28 cellular contexts compared by ENCODE assay signal in genomic region chr13:45216193-45216592, GRCh38. TPM values are rescaled to one million over a fixed set of nuclear protein-coding genes. Genes with fewer than 3 reads are reported as not detected.
DNase-seq lines count a peak whose midpoint lies in the region; ATAC-seq, FAIRE-seq and TF ChIP-seq lines count a peak whose summit lies in the region.
"Had no signal": no experiment of that assay in that cellular context is flagged by ENCODE, and none has a peak within 500 bp of the region (broad histone marks: within the 10 kb centered on the region; RNA-seq: fewer than 3 reads in every experiment).

No MANE protein-coding gene starts in this region.

- peak overlapping the region; percentile 31 for H3K27ac Mint-ChIP-seq in astrocyte (ENCODE audit: unreplicated experiment)
- no peak overlapping the region for H3K27ac Mint-ChIP-seq in stimulated activated effector memory CD8-positive, alpha-beta T cell treated with anti-CD3 and anti-CD28 coated beads, Interleukin-12 subunit alpha, Interleukin-12 subunit beta, amount 100 ng/mL, for 72 hours
- H3K27ac Mint-ChIP-seq: CD4-positive, alpha-beta T cell had no signal

- H3K27ac ChIP-seq in astrocyte (ENCODE audit: low read depth, low read length) (no peak overlapping the region), rectal smooth muscle tissue (ENCODE audit: low read depth, low read length) (peak overlapping the region; percentile 8)
- H3K27ac ChIP-seq: 22Rv1, BLaER1, PC-9 had no signal

- H3K9ac ChIP-seq in astrocyte (ENCODE audit: low read length), result no peak overlapping the region
- H3K9ac ChIP-seq in rectal smooth muscle tissue (ENCODE audit: low read length), result no peak overlapping the region
- H3K9ac ChIP-seq: BLaER1, SK-N-SH had no signal

- no peaks in the 10 kb centered on the region for H4K20me1 ChIP-seq in astrocyte (ENCODE audit: insufficient read depth, low read length)

- H2AFZ ChIP-seq in astrocyte (ENCODE audit: low read depth, low read length), result no peak overlapping the region
- H2AFZ ChIP-seq: PC-9 had no signal

- no peaks in the 10 kb centered on the region for H3K27me3 Mint-ChIP-seq in activated T-cell treated with anti-CD3 and anti-CD28 coated beads, Interleukin-2, amount 50 U/mL, for 4 hours (ENCODE audit: low read depth)
- H3K27me3 Mint-ChIP-seq in astrocyte (ENCODE audit: low read depth, unreplicated experiment), result no peaks in the 10 kb centered on the region
- H3K27me3 Mint-ChIP-seq: CD4-positive, alpha-beta T cell had no signal

- H3K4me3 ChIP-seq in astrocyte (ENCODE audit: insufficient read depth, low read depth, low read length) (no peak overlapping the region), rectal smooth muscle tissue (ENCODE audit: low read length) (no peak overlapping the region)
- H3K4me3 ChIP-seq: BLaER1, HAP-1, PC-9 had no signal

- H3K36me3 ChIP-seq in astrocyte (ENCODE audit: insufficient read depth, low read length) (no peaks in the 10 kb centered on the region), rectal smooth muscle tissue (ENCODE audit: control insufficient read depth, insufficient read depth, low read length) (no peaks in the 10 kb centered on the region)
- H3K36me3 ChIP-seq: HAP-1 had no signal

- peak; percentile 48 to 51 for ATAC-seq in activated T-cell treated with anti-CD3 and anti-CD28 coated beads, Interleukin-2, amount 50 U/mL, for 4 hours
- no peak for ATAC-seq in HG03280 (IDR thresholded peaks at IDR 0.05; ENCODE audit: unreplicated experiment)
- no peak for ATAC-seq in stimulated activated effector memory CD8-positive, alpha-beta T cell treated with anti-CD3 and anti-CD28 coated beads, Interleukin-12 subunit alpha, Interleukin-12 subunit beta, amount 100 ng/mL, for 72 hours

- FAIRE-seq in astrocyte (lab: Jason Lieb, UNC), result no peak
- FAIRE-seq: HTR-8/SVneo had no signal

- TF ChIP-seq CTCF in astrocyte (IDR thresholded peaks at IDR 0.05; ENCODE audit: insufficient read depth, low read depth, low read length), result no peak

- H3K4me3 Mint-ChIP-seq in activated T-cell treated with anti-CD3 and anti-CD28 coated beads, Interleukin-2, amount 50 U/mL, for 4 hours, result no peak overlapping the region
- no peak overlapping the region for H3K4me3 Mint-ChIP-seq in astrocyte (ENCODE audit: unreplicated experiment)
- H3K4me3 Mint-ChIP-seq in stimulated activated effector memory CD8-positive, alpha-beta T cell treated with anti-CD3 and anti-CD28 coated beads, Interleukin-12 subunit alpha, Interleukin-12 subunit beta, amount 100 ng/mL, for 72 hours, result no peak overlapping the region
- H3K4me3 Mint-ChIP-seq: CD4-positive, alpha-beta T cell had no signal

- H3K9me3 Mint-ChIP-seq in activated T-cell treated with anti-CD3 and anti-CD28 coated beads, Interleukin-2, amount 50 U/mL, for 4 hours, result no peaks in the 10 kb centered on the region
- H3K9me3 Mint-ChIP-seq in astrocyte (ENCODE audit: unreplicated experiment), result no peaks in the 10 kb centered on the region
- H3K9me3 Mint-ChIP-seq in stimulated activated effector memory CD8-positive, alpha-beta T cell treated with anti-CD3 and anti-CD28 coated beads, Interleukin-12 subunit alpha, Interleukin-12 subunit beta, amount 100 ng/mL, for 72 hours, result no peaks in the 10 kb centered on the region
- H3K9me3 Mint-ChIP-seq: CD4-positive, alpha-beta T cell had no signal

- peaks cover 16% of the 10 kb centered on the region for H3K36me3 Mint-ChIP-seq in activated T-cell treated with anti-CD3 and anti-CD28 coated beads, Interleukin-2, amount 50 U/mL, for 4 hours (ENCODE audit: insufficient read depth)
- H3K36me3 Mint-ChIP-seq in astrocyte (ENCODE audit: low read depth, unreplicated experiment), result peaks cover 10% of the 10 kb centered on the region
- H3K36me3 Mint-ChIP-seq in stimulated activated effector memory CD8-positive, alpha-beta T cell treated with anti-CD3 and anti-CD28 coated beads, Interleukin-12 subunit alpha, Interleukin-12 subunit beta, amount 100 ng/mL, for 72 hours, result peaks cover 11% of the 10 kb centered on the region

- peaks cover 4% of the 10 kb centered on the region for H3K4me1 Mint-ChIP-seq in activated T-cell treated with anti-CD3 and anti-CD28 coated beads, Interleukin-2, amount 50 U/mL, for 4 hours (ENCODE audit: low read depth)
- H3K4me1 Mint-ChIP-seq in astrocyte (ENCODE audit: low read depth, unreplicated experiment), result peaks cover 38% of the 10 kb centered on the region
- no peaks in the 10 kb centered on the region for H3K4me1 Mint-ChIP-seq in stimulated activated effector memory CD8-positive, alpha-beta T cell treated with anti-CD3 and anti-CD28 coated beads, Interleukin-12 subunit alpha, Interleukin-12 subunit beta, amount 100 ng/mL, for 72 hours

- no peak for DNase-seq in activated T-cell treated with anti-CD3 and anti-CD28 coated beads, Interleukin-2, amount 50 U/mL, for 4 hours
- DNase-seq in activated T-cell treated with anti-CD3 and anti-CD28 coated beads for 4 hours (no peak), astrocyte (ENCODE audit: low read depth) (no peak)
- DNase-seq in activated CD4-positive, alpha-beta T cell treated with anti-CD3 and anti-CD28 coated beads, Interleukin-2, amount 50 U/mL, for 48 hours, result no peak
- DNase-seq in stimulated activated effector memory CD8-positive, alpha-beta T cell treated with anti-CD3 and anti-CD28 coated beads, Interleukin-12 subunit alpha, Interleukin-12 subunit beta, amount 100 ng/mL, for 72 hours (ENCODE audit: low spot score in 2 of 2), result no peak
- DNase-seq in activated effector memory CD4-positive, alpha-beta T cell treated with Interleukin-2 at 50 U/mL for 16 hours, result no peak
- DNase-seq: ACHN; Calu3; CD4-positive, alpha-beta T cell; DMS153; KG1; NCI-H1092; NCI-H1436 treated with DMSO at 0.1 percent for 48 hours; NCI-H1930; NCI-H2227 treated with DMSO at 0.1 percent for 48 hours; NCI-H510A; NCI-H748 treated with DMSO at 0.1 percent for 48 hours; PC-9; RPMI8226; SIG-M5; SK-N-SH had no signal

- H3K27me3 ChIP-seq in astrocyte (ENCODE audit: insufficient read depth, low read length), result no peaks in the 10 kb centered on the region
- no peaks in the 10 kb centered on the region for H3K27me3 ChIP-seq in rectal smooth muscle tissue (ENCODE audit: control insufficient read depth, insufficient read depth, low read length)
- H3K27me3 ChIP-seq: BLaER1 had no signal

- H3K79me2 ChIP-seq in astrocyte (ENCODE audit: insufficient read depth, low read length), result peaks cover 30% of the 10 kb centered on the region

- H3K4me1 ChIP-seq in astrocyte (ENCODE audit: insufficient read depth, low read length) (peaks cover 15% of the 10 kb centered on the region), rectal smooth muscle tissue (ENCODE audit: control insufficient read depth, insufficient read depth, low read length) (peaks cover 4% of the 10 kb centered on the region)
- H3K4me1 ChIP-seq: BLaER1 had no signal

- H3K4me2 ChIP-seq in astrocyte (ENCODE audit: low read length), result no peak overlapping the region
- H3K4me2 ChIP-seq: BLaER1, PC-9, SK-N-SH had no signal

- H3K9me3 ChIP-seq in astrocyte (ENCODE audit: insufficient read depth, low read depth, low read length), result no peaks in the 10 kb centered on the region
- H3K9me3 ChIP-seq: BLaER1, HAP-1, SK-N-SH had no signal

RNA-seq across cellular contexts. Expression of gene KCTD4, which starts 15.3 kb away (rescaled TPM):
- not detected for total RNA-seq in activated T-cell treated with anti-CD3 and anti-CD28 coated beads, Interleukin-2, amount 50 U/mL, for 4 hours
- 0.41 and 0.64 TPM in 2 replicates for total RNA-seq in astrocyte
- total RNA-seq: Calu3; CD4-positive, alpha-beta T cell; G401; PC-9 had no signal

Comparison
In these comparisons a context has a peak if more than half of its experiments do, and no peak if none do; other contexts are left out.
1. ATAC-seq: peak in activated T-cell treated with anti-CD3 and anti-CD28 coated beads, Interleukin-2, amount 50 U/mL, for 4 hours (2 of 2); none in HG03280 (single experiment) and stimulated activated effector memory CD8-positive, alpha-beta T cell treated with anti-CD3 and anti-CD28 coated beads, Interleukin-12 subunit alpha, Interleukin-12 subunit beta, amount 100 ng/mL, for 72 hours (single experiment).